ENCODE assay signal across 11 cellular contexts in genomic region chr13:46507978-46508377, GRCh38.
"Had no signal": no experiment of that assay in that cellular context is flagged by ENCODE, and none has a peak within 500 bp of the region (broad histone marks: within the 10 kb centered on the region; RNA-seq: fewer than 3 reads in every experiment).

No MANE protein-coding gene starts in this region.

- H3K4me3 ChIP-seq: gastroesophageal sphincter, upper lobe of right lung had no signal

- H3K27me3 ChIP-seq: gastroesophageal sphincter, upper lobe of right lung had no signal

- DNase-seq: activated CD4-positive, alpha-beta T cell treated with anti-CD3 and anti-CD28 coated beads, Interleukin-2, amount 10 ng/mL, durations not matched to agents 7 days and 5 days; activated CD4-positive, CD25-positive, alpha-beta regulatory T cell; activated CD8-positive, alpha-beta memory T cell treated with anti-CD3 and anti-CD28 coated beads for 24 hours; activated naive CD4-positive, alpha-beta T cell treated with Interleukin-2 at 50 U/mL for 16 hours; activated naive CD8-positive, alpha-beta T cell treated with anti-CD3 and anti-CD28 coated beads, Interleukin-2, amount 50 U/mL, for 24 hours; effector CD4-positive, alpha-beta T cell; hippocampal formation; stimulated activated CD4-positive, alpha-beta T cell treated with anti-CD3 and anti-CD28 coated beads, Interleukin-2, amount 100 ng/mL, for 48 hours; stimulated activated naive CD4-positive, alpha-beta T cell treated with Interleukin-2 at 50 U/mL for 16 hours; upper lobe of right lung had no signal

- H3K36me3 ChIP-seq: gastroesophageal sphincter, upper lobe of right lung had no signal

- H3K27ac ChIP-seq: gastroesophageal sphincter, upper lobe of right lung had no signal

- H3K9me3 ChIP-seq: gastroesophageal sphincter, upper lobe of right lung had no signal

- H3K4me1 ChIP-seq: gastroesophageal sphincter, upper lobe of right lung had no signal

- ATAC-seq: activated naive CD8-positive, alpha-beta T cell treated with anti-CD3 and anti-CD28 coated beads, Interleukin-2, amount 50 U/mL, for 24 hours; gastroesophageal sphincter; upper lobe of right lung had no signal
